ENCODE assay signal across 10 cellular contexts in the genomic region with DNA sequence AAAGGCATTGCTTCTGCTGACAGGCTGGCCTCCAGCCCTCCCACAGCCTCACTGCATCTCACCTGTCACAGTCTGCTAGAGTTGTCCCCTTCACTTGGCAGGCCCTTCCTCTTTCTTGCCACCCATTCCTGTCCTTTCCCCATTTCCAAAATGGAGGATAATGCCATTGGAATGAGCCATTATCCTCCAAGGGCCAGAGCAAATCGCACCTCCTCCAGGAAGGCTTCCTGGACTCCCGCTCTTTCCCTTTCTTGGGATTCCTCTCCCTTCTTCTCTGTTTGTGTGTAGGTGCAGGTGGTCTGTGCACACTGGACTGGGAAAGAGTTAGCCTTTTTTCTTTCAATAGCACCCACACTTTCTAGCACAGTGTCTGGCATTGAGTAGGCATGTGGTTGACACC. TPM values are rescaled to one million over a fixed set of nuclear protein-coding genes. Genes with fewer than 3 reads are reported as not detected.
"Had no signal": no experiment of that assay in that cellular context is flagged by ENCODE, and none has a peak within 500 bp of the region (broad histone marks: within the 10 kb centered on the region; RNA-seq: fewer than 3 reads in every experiment).

No MANE protein-coding gene starts in this region.

- DNase-seq: GOT3, H9, HCEC 1CT, KG1 had no signal

- H3K4me3 ChIP-seq: GM23248 had no signal

- H3K27ac Mint-ChIP-seq: IgD-negative memory B cell had no signal

- H2AFZ ChIP-seq: GM23248 had no signal

- H3K4me1 Mint-ChIP-seq: IgD-negative memory B cell had no signal

- ATAC-seq: HepG2 had no signal

- H3K27ac ChIP-seq: GM23248, HL-60 had no signal

- H3K9ac ChIP-seq: GM23248 had no signal

- H3K9me3 Mint-ChIP-seq: H9 had no signal

- H3K36me3 Mint-ChIP-seq: IgD-negative memory B cell had no signal

- H3K4me3 Mint-ChIP-seq: H9, IgD-negative memory B cell had no signal

- FAIRE-seq: H54, HepG2 had no signal

RNA-seq across cellular contexts. Expression of gene KRT82, which starts 3.8 kb away (rescaled TPM):
- total RNA-seq: GM23248, H9, HepG2, HT1080 had no signal
- polyA plus RNA-seq: GM23248, HepG2, IgD-negative memory B cell had no signal

RNA-seq across cellular contexts. Expression of gene KRT84, which starts 16.9 kb away (rescaled TPM):
- total RNA-seq: GM23248, H9, HepG2, HT1080 had no signal
- polyA plus RNA-seq: GM23248, HepG2, IgD-negative memory B cell had no signal

RNA-seq across cellular contexts. Expression of gene KRT75, which starts 31.8 kb away (rescaled TPM):
- total RNA-seq: GM23248, H9, HepG2, HT1080 had no signal
- polyA plus RNA-seq: GM23248, HepG2, IgD-negative memory B cell had no signal

RNA-seq across cellular contexts. Expression of gene KRT85, which starts 35.1 kb away (rescaled TPM):
- total RNA-seq: GM23248, H9, HepG2, HT1080 had no signal
- polyA plus RNA-seq: GM23248, HepG2, IgD-negative memory B cell had no signal

RNA-seq across cellular contexts. Expression of gene KRT6B, which starts 49.6 kb away (rescaled TPM):
- total RNA-seq: GM23248, H9, HepG2, HT1080 had no signal
- polyA plus RNA-seq: GM23248, HepG2, IgD-negative memory B cell had no signal
